11 cellular contexts compared by ENCODE assay signal in the genomic region with DNA sequence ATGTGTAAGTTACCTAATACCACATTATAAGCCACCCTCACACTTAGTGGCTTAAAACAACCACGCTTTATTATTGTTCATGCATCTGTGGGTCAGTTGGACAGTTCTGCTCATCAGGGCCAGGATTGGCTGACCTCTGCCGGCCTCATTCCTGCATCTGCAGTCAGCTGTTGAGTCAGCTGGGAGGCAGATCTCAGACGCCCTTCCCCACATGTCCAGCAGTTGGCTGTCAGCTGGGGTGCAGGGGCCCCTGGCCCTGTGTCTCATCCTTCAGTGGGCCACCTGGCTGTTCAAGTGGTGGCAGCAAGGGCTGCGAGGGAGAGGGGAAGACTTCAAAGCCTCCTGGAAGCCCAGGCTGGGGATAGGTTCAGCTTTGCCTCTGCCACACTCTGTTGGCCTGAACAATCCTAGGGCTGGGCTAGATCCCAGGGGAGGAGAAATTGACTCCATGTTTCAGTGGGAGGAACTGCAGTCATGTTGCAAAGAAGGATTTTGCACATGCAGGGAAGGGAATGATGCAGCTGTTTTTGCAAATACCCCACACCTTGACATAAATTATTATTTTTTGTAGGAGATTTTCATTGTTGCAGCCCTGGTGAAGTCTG. TPM values are rescaled to one million over a fixed set of nuclear protein-coding genes. Genes with fewer than 3 reads are reported as not detected.
DNase-seq lines count a peak whose midpoint lies in the region; ATAC-seq and TF ChIP-seq lines count a peak whose summit lies in the region.
"Had no signal": no experiment of that assay in that cellular context is flagged by ENCODE, and none has a peak within 500 bp of the region (broad histone marks: within the 10 kb centered on the region; RNA-seq: fewer than 3 reads in every experiment).

No MANE protein-coding gene starts in this region.

- no peaks in the 10 kb centered on the region for H4K20me1 ChIP-seq in HCT116 (ENCODE audit: insufficient read depth)

- CTCF ChIA-PET in HCT116 (lab: Charles Lee), result no interaction called here
- CTCF ChIA-PET in Calu3 (lab: Charles Lee), result interaction anchor here (0.6 kb wide), 1 partner anchor 29 kb away, joined by 3 read pairs; no protein-coding TSS in a partner anchor

- H3K4me3 Mint-ChIP-seq in Calu3 (ENCODE audit: low read depth, unreplicated experiment), result no peak overlapping the region

- TF ChIP-seq CTCF in 22Rv1 (IDR thresholded peaks at IDR 0.05) (no peak), HCT116 (IDR thresholded peaks at IDR 0.05 in 2 of 3, conservative IDR thresholded peaks at IDR 0.05 in 1 of 3; ENCODE audit: borderline replicate concordance in 1 of 3, insufficient read depth in 1 of 3, low read depth in 2 of 3, low read length in 2 of 3) (no peak), coronary artery (IDR thresholded peaks at IDR 0.05) (no peak), lower lobe of right lung (IDR thresholded peaks at IDR 0.05) (peak; percentile 11), BE2C (IDR thresholded peaks at IDR 0.05; ENCODE audit: low read depth, low read length) (no peak), Calu3 (IDR thresholded peaks at IDR 0.05; ENCODE audit: unreplicated experiment) (no peak)

- peaks cover 8 to 18% of the 10 kb centered on the region in 2 experiments for H3K36me3 ChIP-seq in HCT116 (ENCODE audit: control insufficient read depth in 1 of 2, insufficient read depth in 2 of 2, low read length in 2 of 2)
- peaks cover 100% of the 10 kb centered on the region for H3K36me3 ChIP-seq in lower lobe of right lung
- peaks cover 81% of the 10 kb centered on the region for H3K36me3 ChIP-seq in BE2C

- no peaks in the 10 kb centered on the region for H3K9me3 Mint-ChIP-seq in Calu3 (ENCODE audit: low read depth, unreplicated experiment)

- no peak for TF ChIP-seq POLR2A in HCT116 (IDR thresholded peaks at IDR 0.05; ENCODE audit: borderline replicate concordance, extremely low read depth, insufficient read depth, insufficient read length)

- H3K79me2 ChIP-seq in HCT116 (ENCODE audit: insufficient read depth, low read length), result no peaks in the 10 kb centered on the region

- H3K9ac ChIP-seq in HCT116 (ENCODE audit: low read length), result no peak overlapping the region
- H3K9ac ChIP-seq: parathyroid adenoma had no signal

- ATAC-seq in HCT116, result peak; percentile 34; the same call in 1 of the 2 replicates
- peak; percentile 29 to 35 for ATAC-seq in lower lobe of right lung
- ATAC-seq in GM18511 (IDR thresholded peaks at IDR 0.05; ENCODE audit: unreplicated experiment), result no peak

- peak overlapping the region; percentile 92 for H3K27ac ChIP-seq in 22Rv1
- no peak overlapping the region for H3K27ac ChIP-seq in HCT116 (ENCODE audit: low read depth, low read length)
- H3K27ac ChIP-seq in coronary artery, result peak overlapping the region; percentile 42 to 82
- H3K27ac ChIP-seq in lower lobe of right lung, result no peak overlapping the region
- H3K27ac ChIP-seq: parathyroid adenoma had no signal

- H3K27me3 ChIP-seq in HCT116 (ENCODE audit: insufficient read depth, low read length) (no peaks in the 10 kb centered on the region), lower lobe of right lung (ENCODE audit: low read depth) (no peaks in the 10 kb centered on the region), BE2C (no peaks in the 10 kb centered on the region)

- H3K4me2 ChIP-seq in HCT116 (ENCODE audit: low read length), result no peak overlapping the region

- no peak for DNase-seq in HCT116 (ENCODE audit: low read depth, low spot score)
- no peak for DNase-seq in coronary artery (ENCODE audit: low spot score)
- DNase-seq in lower lobe of right lung, result no peak
- DNase-seq in BE2C, result no peak
- DNase-seq in ureter (ENCODE audit: low spot score), result no peak
- DNase-seq in Calu3, result no peak
- DNase-seq: activated CD4-positive, CD25-positive, alpha-beta regulatory T cell; Kasumi-1 had no signal

- no peak overlapping the region for H3K4me3 ChIP-seq in HCT116 (replicated peaks in 1 of 2; ENCODE audit: low read depth in 1 of 2, low read length in 2 of 2)
- H3K4me3 ChIP-seq in coronary artery, result no peak overlapping the region
- H3K4me3 ChIP-seq in lower lobe of right lung, result no peak overlapping the region
- no peak overlapping the region for H3K4me3 ChIP-seq in BE2C (ENCODE audit: low read depth, low read length)

- no peak overlapping the region for H3K27ac Mint-ChIP-seq in Calu3 (ENCODE audit: unreplicated experiment)

- no peaks in the 10 kb centered on the region for H3K4me1 ChIP-seq in HCT116 (ENCODE audit: control insufficient read depth in 1 of 2, insufficient read depth in 2 of 2, low read length in 2 of 2)
- peaks cover under 1% of the 10 kb centered on the region for H3K4me1 ChIP-seq in lower lobe of right lung
- H3K4me1 ChIP-seq in BE2C, result no peaks in the 10 kb centered on the region
- H3K4me1 ChIP-seq: parathyroid adenoma had no signal

- H3K4me1 Mint-ChIP-seq in Calu3 (ENCODE audit: low read depth, unreplicated experiment), result no peaks in the 10 kb centered on the region

- POLR2A ChIA-PET in HCT116 (lab: Charles Lee), result no interaction called here

- intact Hi-C loops in HCT116 (cut with micrococcal nuclease), result no loop called here
- intact Hi-C loops in lower lobe of right lung (cut with DNase I), result no loop called here
- intact Hi-C loops in Calu3 (cut with micrococcal nuclease; ENCODE audit: unreplicated experiment), result no loop called here

- H3K9me2 ChIP-seq in HCT116 (ENCODE audit: insufficient read depth), result no peaks in the 10 kb centered on the region

- BruUV-seq in HCT116 (replicated peaks; lab: Mats Ljungman, UMichigan), result no TSS peak
- BruUV-seq in Calu3 (replicated peaks; lab: Mats Ljungman, UMichigan), result no TSS peak

- RAD21 ChIA-PET in HCT116 (lab: Charles Lee; ENCODE audit: low non-redundant PET in 1 of 2, low total read pairs in 2 of 2, uncharacterized antibody in 2 of 2, unreplicated experiment in 2 of 2), result no interaction called here

- H2AFZ ChIP-seq in HCT116 (ENCODE audit: low read depth, low read length, poor library complexity, severe bottlenecking), result no peak overlapping the region
- H2AFZ ChIP-seq: parathyroid adenoma had no signal

- H3K27me3 Mint-ChIP-seq in Calu3 (ENCODE audit: unreplicated experiment), result no peaks in the 10 kb centered on the region

- TF ChIP-seq RAD21 in HCT116 (IDR thresholded peaks at IDR 0.05; ENCODE audit: low read depth), result no peak

- no peaks in the 10 kb centered on the region for H3K9me3 ChIP-seq in HCT116 (ENCODE audit: control insufficient read depth in 1 of 2, insufficient read depth in 1 of 2, low read depth in 1 of 2, low read length in 2 of 2)
- no peaks in the 10 kb centered on the region for H3K9me3 ChIP-seq in lower lobe of right lung
- H3K9me3 ChIP-seq in BE2C, result no peaks in the 10 kb centered on the region

- H3K36me3 Mint-ChIP-seq in Calu3 (ENCODE audit: insufficient read depth, unreplicated experiment), result peaks cover 35% of the 10 kb centered on the region

TF ChIP-seq in HCT116, 20 proteins besides CTCF, POLR2A, EP300 and RAD21:
- TF ChIP-seq CBX3 (IDR thresholded peaks at IDR 0.05; ENCODE audit: low read depth) (no peak), POLR2AphosphoS5 (IDR thresholded peaks at IDR 0.05; ENCODE audit: low read depth, low read length) (no peak), SP1 (IDR thresholded peaks at IDR 0.05; ENCODE audit: low read depth) (no peak), ELF1 (IDR thresholded peaks at IDR 0.05; ENCODE audit: borderline replicate concordance, low read depth) (no peak), CEBPB (IDR thresholded peaks at IDR 0.05; ENCODE audit: low read depth) (no peak), ZFX (IDR thresholded peaks at IDR 0.05) (no peak), EZH2phosphoT487 (IDR thresholded peaks at IDR 0.05; ENCODE audit: borderline replicate concordance) (no peak), SRF (IDR thresholded peaks at IDR 0.05; ENCODE audit: low read depth) (no peak), EZH2 (IDR thresholded peaks at IDR 0.05) (no peak), EGR1 (IDR thresholded peaks at IDR 0.05; ENCODE audit: low read depth) (no peak), FOSL1 (IDR thresholded peaks at IDR 0.05; ENCODE audit: low read depth) (no peak), YY1 (IDR thresholded peaks at IDR 0.05; ENCODE audit: extremely low read depth, insufficient replicate concordance, low read depth, low read length) (no peak), JUND (IDR thresholded peaks at IDR 0.05) (no peak)
- TF ChIP-seq, protein P1, sequence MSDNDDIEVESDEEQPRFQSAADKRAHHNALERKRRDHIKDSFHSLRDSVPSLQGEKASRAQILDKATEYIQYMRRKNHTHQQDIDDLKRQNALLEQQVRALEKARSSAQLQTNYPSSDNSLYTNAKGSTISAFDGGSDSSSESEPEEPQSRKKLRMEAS (IDR thresholded peaks at IDR 0.05), result no peak
- TF ChIP-seq, protein P2, sequence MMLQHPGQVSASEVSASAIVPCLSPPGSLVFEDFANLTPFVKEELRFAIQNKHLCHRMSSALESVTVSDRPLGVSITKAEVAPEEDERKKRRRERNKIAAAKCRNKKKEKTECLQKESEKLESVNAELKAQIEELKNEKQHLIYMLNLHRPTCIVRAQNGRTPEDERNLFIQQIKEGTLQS (IDR thresholded peaks at IDR 0.05), result no peak
- TF ChIP-seq, protein P3, sequence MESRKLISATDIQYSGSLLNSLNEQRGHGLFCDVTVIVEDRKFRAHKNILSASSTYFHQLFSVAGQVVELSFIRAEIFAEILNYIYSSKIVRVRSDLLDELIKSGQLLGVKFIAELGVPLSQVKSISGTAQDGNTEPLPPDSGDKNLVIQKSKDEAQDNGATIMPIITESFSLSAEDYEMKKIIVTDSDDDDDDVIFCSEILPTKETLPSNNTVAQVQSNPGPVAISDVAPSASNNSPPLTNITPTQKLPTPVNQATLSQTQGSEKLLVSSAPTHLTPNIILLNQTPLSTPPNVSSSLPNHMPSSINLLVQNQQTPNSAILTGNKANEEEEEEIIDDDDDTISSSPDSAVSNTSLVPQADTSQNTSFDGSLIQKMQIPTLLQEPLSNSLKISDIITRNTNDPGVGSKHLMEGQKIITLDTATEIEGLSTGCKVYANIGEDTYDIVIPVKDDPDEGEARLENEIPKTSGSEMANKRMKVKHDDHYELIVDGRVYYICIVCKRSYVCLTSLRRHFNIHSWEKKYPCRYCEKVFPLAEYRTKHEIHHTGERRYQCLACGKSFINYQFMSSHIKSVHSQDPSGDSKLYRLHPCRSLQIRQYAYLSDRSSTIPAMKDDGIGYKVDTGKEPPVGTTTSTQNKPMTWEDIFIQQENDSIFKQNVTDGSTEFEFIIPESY (IDR thresholded peaks at IDR 0.05; ENCODE audit: extremely low read depth, insufficient replicate concordance, low read length), result no peak

RNA-seq across cellular contexts. Expression of a gene that starts 33.1 kb away (rescaled TPM):
- total RNA-seq in HCT116 (2021; ENCODE audit: unreplicated experiment), result not detected
- 0.09 and 0.14 TPM in 2 replicates for polyA plus RNA-seq in HCT116 (2012)
- 1.2 TPM for total RNA-seq in lower lobe of right lung
- polyA plus RNA-seq in BE2C (2012; ENCODE audit: insufficient read depth, insufficient read length, low read depth), result 0.56 TPM
- 5.6 TPM for total RNA-seq in ureter
- 0.26 and 0.34 TPM in 2 replicates for total RNA-seq in Calu3 (2022)

Comparison
In these comparisons a context has a peak if more than half of its experiments do, and no peak if none do; other contexts are left out.
1. H3K27ac ChIP-seq: peak in 22Rv1 (single experiment) and coronary artery (2 of 2); none in HCT116 (single experiment) and lower lobe of right lung (single experiment).